9 cellular contexts compared by ENCODE assay signal in the genomic region with DNA sequence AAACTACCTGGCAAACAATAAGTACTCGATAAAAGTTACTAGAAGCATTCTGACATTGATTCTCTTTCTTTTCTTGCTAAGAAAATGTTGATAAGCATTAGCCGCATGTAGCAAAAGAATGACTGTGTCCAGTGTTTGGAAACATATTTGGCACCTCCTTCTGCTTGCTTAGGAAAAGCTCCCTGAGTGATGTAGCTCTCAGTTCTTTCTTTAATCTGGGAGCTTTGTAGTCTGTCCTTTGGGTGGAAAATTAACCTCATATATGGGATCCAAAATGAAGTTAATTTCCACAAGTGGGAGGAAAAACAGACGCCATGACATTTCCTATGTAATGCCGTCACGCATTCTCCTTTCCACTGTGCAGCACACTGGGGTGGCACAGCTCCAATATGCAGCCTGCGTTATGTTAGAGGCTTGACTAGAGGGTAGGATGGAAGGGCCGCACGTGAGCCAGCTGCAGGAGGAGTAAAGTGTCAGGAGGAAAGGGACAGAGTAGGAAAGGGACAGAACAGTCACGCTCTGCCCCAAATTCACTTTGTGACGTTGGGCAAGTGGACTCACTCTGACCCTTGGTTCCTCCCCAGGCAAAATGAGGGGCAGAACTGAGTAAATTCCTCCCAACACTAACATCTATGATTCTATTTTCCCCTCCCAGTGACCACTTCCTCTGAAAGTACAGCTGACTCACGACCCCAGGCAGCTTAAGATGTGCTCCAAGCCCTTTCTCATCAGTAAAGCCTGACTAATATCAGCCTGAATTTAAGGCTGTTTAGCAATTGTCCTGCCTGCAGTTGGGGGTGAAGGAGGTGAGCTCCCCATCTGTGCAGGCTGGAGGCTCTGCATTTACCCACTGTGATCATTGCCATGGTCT.
DNase-seq lines count a peak whose midpoint lies in the region; ATAC-seq and TF ChIP-seq lines count a peak whose summit lies in the region.
"Had no signal": no experiment of that assay in that cellular context is flagged by ENCODE, and none has a peak within 500 bp of the region (broad histone marks: within the 10 kb centered on the region; RNA-seq: fewer than 3 reads in every experiment).

No MANE protein-coding gene starts in this region.

- no peaks in the 10 kb centered on the region for H3K4me1 ChIP-seq in left lung

- H3K4me1 Mint-ChIP-seq in HFFc6 (ENCODE audit: low read depth): peaks cover 91% of the 10 kb centered on the region

- H3K27me3 ChIP-seq in left lung: no peaks in the 10 kb centered on the region

- H3K4me3 ChIP-seq in AG10803 (ENCODE audit: low read length): no peak overlapping the region
- H3K4me3 ChIP-seq in left lung: no peak overlapping the region

- DNase-seq in AG10803 (ENCODE audit: low read depth) (peak; percentile 88), HFFc6 (peak; percentile 90), left lung (peak in 1 of 2 donors; percentile 38), GM19238 (ENCODE audit: insufficient read length, low spot score) (no peak)
- DNase-seq in stimulated activated CD4-positive, alpha-beta T cell treated with anti-CD3 and anti-CD28 coated beads, Interleukin-4, amount 100 ng/mL, for 1 hour: no peak
- DNase-seq: stimulated activated CD4-positive, alpha-beta T cell treated with anti-CD3 and anti-CD28 coated beads, Interleukin-4, amount 100 ng/mL, for 24 hours had no signal

- H3K4me3 Mint-ChIP-seq in HFFc6: peak overlapping the region; percentile 85

- peak overlapping the region; percentile 92 for H3K27ac Mint-ChIP-seq in HFFc6

- H3K36me3 ChIP-seq in left lung: no peaks in the 10 kb centered on the region

- H3K9me3 Mint-ChIP-seq in HFFc6: peaks cover 3% of the 10 kb centered on the region; the same call in 1 of the 2 replicates

- H3K27me3 Mint-ChIP-seq in HFFc6 (ENCODE audit: insufficient read depth): no peaks in the 10 kb centered on the region

- no peak for TF ChIP-seq CTCF in AG10803 (conservative IDR thresholded peaks at IDR 0.05; ENCODE audit: low read length)
- TF ChIP-seq CTCF in HFFc6 (IDR thresholded peaks at IDR 0.05): no peak
- no peak for TF ChIP-seq CTCF in VCaP (conservative IDR thresholded peaks at IDR 0.05)
- no peak for TF ChIP-seq CTCF in left lung (IDR thresholded peaks at IDR 0.05)

- H3K36me3 Mint-ChIP-seq in HFFc6 (ENCODE audit: low read depth): peaks cover 7% of the 10 kb centered on the region; the same call in 1 of the 2 replicates

- peak; percentile 75 for ATAC-seq in left lung
- no peak for ATAC-seq in GM18861 (IDR thresholded peaks at IDR 0.05; ENCODE audit: unreplicated experiment)
- no peak for ATAC-seq in GM18870 (IDR thresholded peaks at IDR 0.05; ENCODE audit: unreplicated experiment)

- H3K27ac ChIP-seq in VCaP (peak overlapping the region; percentile 96), left lung (peak overlapping the region; percentile 37 to 43)

- intact Hi-C loops in left lung (cut with DNase I): no loop called here

- H3K9me3 ChIP-seq in left lung: no peaks in the 10 kb centered on the region

Comparison
In these comparisons a context has a peak if more than half of its experiments do, and no peak if none do; other contexts are left out.
1. DNase-seq: peak in AG10803 (single experiment) and HFFc6 (single experiment); none in GM19238 (single experiment) and stimulated activated CD4-positive, alpha-beta T cell treated with anti-CD3 and anti-CD28 coated beads, Interleukin-4, amount 100 ng/mL, for 1 hour (single experiment).